18 cellular contexts compared by ENCODE assay signal in the genomic region with DNA sequence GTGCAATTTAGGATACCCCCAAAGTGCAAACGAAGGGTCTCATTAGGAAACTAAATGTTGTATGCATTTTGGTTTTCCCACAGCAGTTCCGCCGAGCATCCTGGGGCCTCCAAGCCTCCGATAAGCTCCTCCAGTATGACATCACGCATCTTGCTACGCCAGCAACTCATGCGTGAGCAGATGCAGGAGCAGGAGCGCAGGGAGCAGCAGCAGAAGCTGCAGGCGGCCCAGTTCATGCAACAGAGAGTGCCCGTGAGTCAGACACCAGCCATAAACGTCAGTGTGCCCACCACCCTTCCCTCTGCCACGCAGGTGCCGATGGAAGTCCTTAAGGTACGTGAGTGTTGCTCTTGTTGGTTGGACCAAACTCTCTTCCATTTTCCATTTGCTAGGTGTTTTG.
DNase-seq lines count a peak whose midpoint lies in the region; ATAC-seq, FAIRE-seq and TF ChIP-seq lines count a peak whose summit lies in the region.
"Had no signal": no experiment of that assay in that cellular context is flagged by ENCODE, and none has a peak within 500 bp of the region (broad histone marks: within the 10 kb centered on the region; RNA-seq: fewer than 3 reads in every experiment).

No MANE protein-coding gene starts in this region.

- H3K9ac ChIP-seq in H1 (replicated peaks in 1 of 4; ENCODE audit: extremely low read depth in 1 of 4, low read depth in 3 of 4, low read length in 3 of 4) (no peak overlapping the region), neuronal stem cell (ENCODE audit: low read depth, low read length, poor library complexity) (no peak overlapping the region)
- H3K9ac ChIP-seq: BLaER1 had no signal

- H3K4me3 ChIP-seq in H1 (ENCODE audit: extremely low read depth in 1 of 4, insufficient read depth in 2 of 4, low read depth in 3 of 4, low read length in 4 of 4) (no peak overlapping the region), neuronal stem cell (ENCODE audit: low read length in 2 of 2) (peak overlapping the region in 1 of 2 donors; percentile 52), spleen (no peak overlapping the region), small intestine (ENCODE audit: low read depth in 1 of 2, low read length in 2 of 2) (no peak overlapping the region)
- H3K4me3 ChIP-seq: BLaER1, GM12878 had no signal

- H3K9me3 ChIP-seq in H1 (ENCODE audit: insufficient read depth in 2 of 2, low read depth in 1 of 2, low read length in 1 of 2), result no peaks in the 10 kb centered on the region
- no peaks in the 10 kb centered on the region for H3K9me3 ChIP-seq in neuronal stem cell (replicated peaks in 1 of 2; ENCODE audit: control insufficient read depth in 2 of 2, insufficient read depth in 1 of 2, low read depth in 1 of 2, low read length in 2 of 2)
- H3K9me3 ChIP-seq in spleen, result no peaks in the 10 kb centered on the region
- H3K9me3 ChIP-seq in small intestine (ENCODE audit: control insufficient read depth, low read depth), result no peaks in the 10 kb centered on the region
- H3K9me3 ChIP-seq: BLaER1 had no signal

- no peak for TF ChIP-seq CTCF in H1 (IDR thresholded peaks at IDR 0.05; ENCODE audit: control extremely low read depth in 1 of 3, insufficient read depth in 1 of 3, low read depth in 1 of 3, low read length in 3 of 3)
- TF ChIP-seq CTCF in spleen (IDR thresholded peaks at IDR 0.05 in 8 of 11, conservative IDR thresholded peaks at IDR 0.05 in 3 of 11), result no peak

- H3K79me2 ChIP-seq in H1 (ENCODE audit: control insufficient read depth in 1 of 2, insufficient read depth in 2 of 2, low read length in 2 of 2), result no peaks in the 10 kb centered on the region

- POLR2A ChIA-PET in H1 (lab: Charles Lee; ENCODE audit: partially characterized antibody), result no interaction called here

- H4K91ac ChIP-seq in H1 (replicated peaks; ENCODE audit: insufficient read length, low read length), result no peak overlapping the region
- peak overlapping the region; percentile 99 for H4K91ac ChIP-seq in neuronal stem cell (ENCODE audit: low read depth, low read length, poor library complexity)

- no peak overlapping the region for H3K4me2 ChIP-seq in H1 (ENCODE audit: insufficient read depth in 1 of 2, low read depth in 2 of 2, low read length in 2 of 2)
- no peak overlapping the region for H3K4me2 ChIP-seq in neuronal stem cell (ENCODE audit: insufficient read depth, low read length, poor library complexity, severe bottlenecking)
- H3K4me2 ChIP-seq: BLaER1 had no signal

- FAIRE-seq in H1 (lab: Jason Lieb, UNC) (no peak), small intestine (lab: Jason Lieb, UNC) (no peak)
- FAIRE-seq: GM12878, HTR-8/SVneo had no signal

- H3K4ac ChIP-seq in H1 (replicated peaks; ENCODE audit: insufficient read length, low read depth, low read length) (no peak overlapping the region), neuronal stem cell (ENCODE audit: low read length) (peak overlapping the region; percentile 95)

- H3K14ac ChIP-seq in H1 (ENCODE audit: insufficient read length), result no peak overlapping the region
- no peak overlapping the region for H3K14ac ChIP-seq in neuronal stem cell (ENCODE audit: low read length)

- H2BK12ac ChIP-seq in H1 (ENCODE audit: low read depth, low read length) (no peak overlapping the region), neuronal stem cell (ENCODE audit: low read length) (peak overlapping the region; percentile 59)

- TF ChIP-seq RAD21 in H1 (IDR thresholded peaks at IDR 0.05 in 1 of 2, conservative IDR thresholded peaks at IDR 0.05 in 1 of 2; ENCODE audit: low read depth in 2 of 2, low read length in 2 of 2), result no peak

- no peak overlapping the region for H2BK20ac ChIP-seq in H1 (ENCODE audit: low read length)

- 88% methylated on average over 14 of the region's 14 CpGs; no CpG with 5 or more reads in 1 of the 2 experiments for WGBS in H1 (ENCODE audit: extremely low coverage in 1 of 2, insufficient coverage in 1 of 2, insufficient read length in 1 of 2, insufficient replicate concordance in 2 of 2, low coverage in 1 of 2, low lambda C conversion rate in 2 of 2, missing lambda C conversion rate in 1 of 2), 2 experiments
- WGBS in neuronal stem cell (ENCODE audit: extremely low coverage in 2 of 2, insufficient read length in 2 of 2, insufficient replicate concordance in 1 of 2), 2 donors, result no CpG with 5 or more reads among the region's 14 CpGs
- WGBS in spleen, 5 donors, result 90 to 98% (median 95%) methylated on average over 14 of the region's 14 CpGs
- WGBS in small intestine, 3 donors, result 91 to 95% (median 91%) methylated on average over 14 of the region's 14 CpGs

- TF ChIP-seq EP300 in H1 (IDR thresholded peaks at IDR 0.05; ENCODE audit: borderline replicate concordance in 1 of 2, low read depth in 2 of 2, low read length in 2 of 2), result no peak

- H3K27ac ChIP-seq in H1 (ENCODE audit: low read depth, low read length) (no peak overlapping the region), neuronal stem cell (replicated peaks; ENCODE audit: low read length) (no peak overlapping the region), spleen (no peak overlapping the region), small intestine (ENCODE audit: low read depth in 1 of 2, low read length in 1 of 2) (no peak overlapping the region)
- H3K27ac ChIP-seq: 22Rv1, BLaER1 had no signal

- intact Hi-C loops in Right ventricle myocardium inferior (cut with DNase I) (no loop called here), left cardiac atrium (cut with DNase I) (no loop called here), spleen (cut with DNase I; ENCODE audit: low total_unique reads) (no loop called here)

- H3K27me3 ChIP-seq in H1 (replicated peaks in 1 of 4; ENCODE audit: control insufficient read depth in 3 of 4, extremely low read depth in 1 of 4, insufficient read depth in 3 of 4, low read length in 3 of 4) (no peaks in the 10 kb centered on the region), neuronal stem cell (ENCODE audit: control insufficient read depth in 3 of 3, insufficient read depth in 3 of 3, low read depth in 1 of 3, low read length in 3 of 3) (no peaks in the 10 kb centered on the region), spleen (replicated peaks in 1 of 7) (no peaks in the 10 kb centered on the region), small intestine (ENCODE audit: control insufficient read depth in 2 of 2, insufficient read depth in 2 of 2, low read length in 2 of 2) (no peaks in the 10 kb centered on the region)
- H3K27me3 ChIP-seq: BLaER1 had no signal

- TF ChIP-seq POLR2A in H1 (IDR thresholded peaks at IDR 0.05; ENCODE audit: control extremely low read depth in 1 of 2, low read depth in 2 of 2, low read length in 2 of 2), result no peak
- TF ChIP-seq POLR2A in spleen (IDR thresholded peaks at IDR 0.05), result no peak

- H4K8ac ChIP-seq in H1 (ENCODE audit: extremely low read depth, insufficient read depth, low read length) (peak overlapping the region; percentile 22; the same call in 1 of the 2 replicates), neuronal stem cell (ENCODE audit: low read depth, low read length) (no peak overlapping the region)

- peak; percentile 58 for DNase-seq in Right ventricle myocardium inferior (ENCODE audit: missing footprints)
- DNase-seq in left cardiac atrium, result no peak
- DNase-seq in H1 (ENCODE audit: low read depth in 1 of 2, low spot score in 2 of 2), result no peak
- no peak for DNase-seq in neuronal stem cell (ENCODE audit: low spot score)
- peak; percentile 70 for DNase-seq in spleen
- no peak for DNase-seq in central memory CD4-positive, alpha-beta T cell
- no peak for DNase-seq in GM03348 (ENCODE audit: low spot score)
- DNase-seq in small intestine, result no peak
- DNase-seq: Calu3; CD4-positive, alpha-beta memory T cell; DMS79 treated with DMSO at 0.1 percent for 48 hours; GF-D8; GOT3; H9 had no signal

- H3K23ac ChIP-seq in H1 (ENCODE audit: insufficient read length) (no peak overlapping the region), neuronal stem cell (ENCODE audit: low read depth, low read length, poor library complexity) (no peak overlapping the region)

- H3K18ac ChIP-seq in H1 (ENCODE audit: extremely low read depth, low read length) (no peak overlapping the region), neuronal stem cell (ENCODE audit: low read length) (peak overlapping the region; percentile 87)

- H3K4me1 ChIP-seq in H1 (replicated peaks in 1 of 4; ENCODE audit: control insufficient read depth in 3 of 4, insufficient read depth in 4 of 4, low read length in 3 of 4) (no peaks in the 10 kb centered on the region), neuronal stem cell (ENCODE audit: control insufficient read depth in 2 of 2, insufficient read depth in 1 of 2, low read depth in 1 of 2, low read length in 2 of 2) (peaks cover 0 to 9% of the 10 kb centered on the region in 2 donors), spleen (peaks cover 0 to 5% (median 0%) of the 10 kb centered on the region in 6 donors), small intestine (ENCODE audit: control insufficient read depth in 2 of 2, insufficient read depth in 1 of 2, low read depth in 1 of 2, low read length in 1 of 2) (no peaks in the 10 kb centered on the region)
- H3K4me1 ChIP-seq: BLaER1 had no signal

- no peak for ATAC-seq in Right ventricle myocardium inferior
- no peak for ATAC-seq in left cardiac atrium
- ATAC-seq: GM12878 had no signal

- H2BK5ac ChIP-seq in H1 (ENCODE audit: low read depth, low read length), result no peak overlapping the region
- H2BK5ac ChIP-seq in neuronal stem cell (ENCODE audit: low read length), result no peak overlapping the region

- no peaks in the 10 kb centered on the region for H3K36me3 ChIP-seq in H1 (ENCODE audit: control insufficient read depth in 2 of 4, insufficient read depth in 4 of 4, low read length in 3 of 4)
- no peaks in the 10 kb centered on the region for H3K36me3 ChIP-seq in neuronal stem cell (replicated peaks in 1 of 2; ENCODE audit: control insufficient read depth in 2 of 2, insufficient read depth in 2 of 2, low read length in 2 of 2)
- H3K36me3 ChIP-seq in spleen, result no peaks in the 10 kb centered on the region
- H3K36me3 ChIP-seq in small intestine (ENCODE audit: control insufficient read depth in 2 of 2, insufficient read depth in 2 of 2, low read length in 2 of 2), result no peaks in the 10 kb centered on the region
- H3K36me3 ChIP-seq: BLaER1 had no signal

- H2AFZ ChIP-seq in H1 (ENCODE audit: low read length), result no peak overlapping the region
- no peak overlapping the region for H2AFZ ChIP-seq in neuronal stem cell (ENCODE audit: low read length)

- H4K5ac ChIP-seq in H1 (ENCODE audit: insufficient read length, low read depth, low read length), result no peak overlapping the region

- H3K56ac ChIP-seq in H1 (replicated peaks; ENCODE audit: insufficient read length, low read depth, low read length), result no peak overlapping the region

- H3K79me1 ChIP-seq in H1 (ENCODE audit: low read depth, low read length) (no peaks in the 10 kb centered on the region), neuronal stem cell (ENCODE audit: low read depth, low read length) (no peaks in the 10 kb centered on the region)

- no peaks in the 10 kb centered on the region for H3K23me2 ChIP-seq in H1 (ENCODE audit: low read depth, low read length)

- H2AK5ac ChIP-seq in H1 (ENCODE audit: low read depth, low read length), result no peak overlapping the region
- H2AK5ac ChIP-seq in neuronal stem cell (ENCODE audit: low read depth, low read length), result peak overlapping the region; percentile 6

- no peaks in the 10 kb centered on the region for H4K20me1 ChIP-seq in H1 (replicated peaks in 1 of 2; ENCODE audit: control insufficient read depth in 1 of 2, insufficient read depth in 2 of 2, low read length in 2 of 2)
- H4K20me1 ChIP-seq: BLaER1 had no signal

- CTCF ChIA-PET in H1 (lab: Charles Lee; ENCODE audit: partially characterized antibody), result no interaction called here

- H2BK15ac ChIP-seq in H1 (ENCODE audit: low read length) (no peak overlapping the region), neuronal stem cell (ENCODE audit: low read length) (peak overlapping the region; percentile 79)

- H2BK120ac ChIP-seq in H1 (replicated peaks; ENCODE audit: low read depth, low read length), result no peak overlapping the region
- no peak overlapping the region for H2BK120ac ChIP-seq in neuronal stem cell (ENCODE audit: low read depth, low read length)

Comparison
In these comparisons a context has a peak if more than half of its experiments do, and no peak if none do; other contexts are left out.
1. DNase-seq: peak in Right ventricle myocardium inferior (single experiment) and spleen (single experiment); none in left cardiac atrium (single experiment), H1 (0 of 2), neuronal stem cell (single experiment), central memory CD4-positive, alpha-beta T cell (single experiment), GM03348 (single experiment) and small intestine (single experiment).